ENCODE assay signal across 14 cellular contexts in genomic region chr15:63056843-63057242, GRCh38. TPM values are rescaled to one million over a fixed set of nuclear protein-coding genes. Genes with fewer than 3 reads are reported as not detected.
DNase-seq lines count a peak whose midpoint lies in the region; TF ChIP-seq lines count a peak whose summit lies in the region.
"Had no signal": no experiment of that assay in that cellular context is flagged by ENCODE, and none has a peak within 500 bp of the region (broad histone marks: within the 10 kb centered on the region; RNA-seq: fewer than 3 reads in every experiment).

No MANE protein-coding gene starts in this region.

- POLR2A ChIA-PET in CD8-positive, alpha-beta memory T cell (lab: Charles Lee): no interaction called here

- H3K9me3 Mint-ChIP-seq in CD8-positive, alpha-beta memory T cell: no peaks in the 10 kb centered on the region
- H3K9me3 Mint-ChIP-seq: activated naive CD4-positive, alpha-beta T cell treated with anti-CD3 and anti-CD28 coated beads, Interleukin-2, amount 50 U/mL, for 24 hours; dendritic cell treated with granulocyte-macrophage colony-stimulating factor and Interleukin-4, amounts not matched to agents 40 ng/mL and 50 ng/mL, for 4 days; T-helper 2 cell treated with Interferon-gamma antibody and Interleukin-4, amounts not matched to agents 5 μg/mL and 100 μg/mL, for 36 hours had no signal

- DNase-seq in DMS 273 treated with DMSO at 0.1 percent for 48 hours (lab: John Stamatoyannopoulos, UW) (peak; percentile 40), RPMI8226 (peak; percentile 81), fibroblast of villous mesenchyme (ENCODE audit: low read depth) (peak; percentile 59), ovary (peak; percentile 83 to 89 (median 89)), NCI-H187 (lab: John Stamatoyannopoulos, UW) (no peak), NCI-H82 treated with DMSO at 0.1 percent for 48 hours (lab: John Stamatoyannopoulos, UW; ENCODE audit: unreplicated experiment) (no peak), coronary artery (ENCODE audit: low spot score) (no peak)
- DNase-seq in CD8-positive, alpha-beta memory T cell: no peak
- DNase-seq: foreskin keratinocyte; NCI-H2107; stimulated activated CD8-positive, alpha-beta memory T cell treated with anti-CD3 and anti-CD28 coated beads, Interleukin-4, amount 100 ng/mL, for 48 hours had no signal

- no peak for TF ChIP-seq EP300 in ovary (IDR thresholded peaks at IDR 0.05)

- peaks cover 21% of the 10 kb centered on the region for H3K4me1 ChIP-seq in ovary (ENCODE audit: insufficient read depth)
- H3K4me1 ChIP-seq in CD8-positive, alpha-beta memory T cell (ENCODE audit: insufficient read depth, low read length): no peaks in the 10 kb centered on the region
- H3K4me1 ChIP-seq: foreskin keratinocyte had no signal

- H3K27ac Mint-ChIP-seq in CD8-positive, alpha-beta memory T cell: no peak overlapping the region
- H3K27ac Mint-ChIP-seq: activated naive CD4-positive, alpha-beta T cell treated with anti-CD3 and anti-CD28 coated beads, Interleukin-2, amount 50 U/mL, for 24 hours; dendritic cell treated with granulocyte-macrophage colony-stimulating factor and Interleukin-4, amounts not matched to agents 40 ng/mL and 50 ng/mL, for 4 days; T-helper 2 cell treated with Interferon-gamma antibody and Interleukin-4, amounts not matched to agents 5 μg/mL and 100 μg/mL, for 36 hours had no signal

- WGBS in ovary, 3 donors: 5 to 15% (median 12%) methylated on average over 6 of the region's 6 CpGs

- H3K27me3 Mint-ChIP-seq in CD8-positive, alpha-beta memory T cell: no peaks in the 10 kb centered on the region
- H3K27me3 Mint-ChIP-seq: activated naive CD4-positive, alpha-beta T cell treated with anti-CD3 and anti-CD28 coated beads, Interleukin-2, amount 50 U/mL, for 24 hours had no signal

- intact Hi-C loops in ovary (cut with DNase I): no loop called here

- no peak for TF ChIP-seq POLR2A in ovary (IDR thresholded peaks at IDR 0.05)

- no peaks in the 10 kb centered on the region for H3K36me3 ChIP-seq in ovary
- H3K36me3 ChIP-seq in CD8-positive, alpha-beta memory T cell (ENCODE audit: insufficient read depth, low read length): peaks cover 24% of the 10 kb centered on the region

- peak overlapping the region in 1 of 2 donors; percentile 70 for H3K27ac ChIP-seq in ovary
- peak overlapping the region in 1 of 2 donors; percentile 66 for H3K27ac ChIP-seq in coronary artery
- H3K27ac ChIP-seq in CD8-positive, alpha-beta memory T cell (ENCODE audit: low read depth, low read length): no peak overlapping the region
- H3K27ac ChIP-seq: foreskin keratinocyte had no signal

- H3K4me3 Mint-ChIP-seq in CD8-positive, alpha-beta memory T cell: no peak overlapping the region
- H3K4me3 Mint-ChIP-seq: activated naive CD4-positive, alpha-beta T cell treated with anti-CD3 and anti-CD28 coated beads, Interleukin-2, amount 50 U/mL, for 24 hours; dendritic cell treated with granulocyte-macrophage colony-stimulating factor and Interleukin-4, amounts not matched to agents 40 ng/mL and 50 ng/mL, for 4 days; T-helper 2 cell treated with Interferon-gamma antibody and Interleukin-4, amounts not matched to agents 5 μg/mL and 100 μg/mL, for 36 hours had no signal

- peak; percentile 9 for TF ChIP-seq CTCF in fibroblast of villous mesenchyme (IDR thresholded peaks at IDR 0.05; ENCODE audit: insufficient read depth, low read depth, low read length)
- no peak for TF ChIP-seq CTCF in ovary (IDR thresholded peaks at IDR 0.05)
- TF ChIP-seq CTCF in coronary artery (IDR thresholded peaks at IDR 0.05): no peak

- peaks cover 3 to 46% (median 22%) of the 10 kb centered on the region in 3 donors for H3K36me3 Mint-ChIP-seq in CD8-positive, alpha-beta memory T cell

- peaks cover 0 to 2% (median 0%) of the 10 kb centered on the region in 3 donors for H3K4me1 Mint-ChIP-seq in CD8-positive, alpha-beta memory T cell
- H3K4me1 Mint-ChIP-seq: activated naive CD4-positive, alpha-beta T cell treated with anti-CD3 and anti-CD28 coated beads, Interleukin-2, amount 50 U/mL, for 24 hours had no signal

- H3K4me3 ChIP-seq in fibroblast of villous mesenchyme (ENCODE audit: low read depth, low read length) (no peak overlapping the region), ovary (no peak overlapping the region), coronary artery (no peak overlapping the region)
- H3K4me3 ChIP-seq in CD8-positive, alpha-beta memory T cell (ENCODE audit: low read length): no peak overlapping the region

- H3K9me3 ChIP-seq in ovary: no peaks in the 10 kb centered on the region
- H3K9me3 ChIP-seq in CD8-positive, alpha-beta memory T cell (ENCODE audit: low read length): no peaks in the 10 kb centered on the region

- CTCF ChIA-PET in CD8-positive, alpha-beta memory T cell (lab: Charles Lee): interaction anchor here (1.9 kb wide), 1 partner anchor 9 kb away, joined by 11 read pairs; no protein-coding TSS in a partner anchor

- H3K27me3 ChIP-seq in ovary: no peaks in the 10 kb centered on the region
- no peaks in the 10 kb centered on the region for H3K27me3 ChIP-seq in CD8-positive, alpha-beta memory T cell (ENCODE audit: insufficient read depth, low read length, poor library complexity, severe bottlenecking)
- H3K27me3 ChIP-seq: foreskin keratinocyte had no signal

RNA-seq across cellular contexts. Expression of gene TPM1, which starts 14.3 kb away (rescaled TPM):
- total RNA-seq in fibroblast of villous mesenchyme: 2,255 and 2,551 TPM in 2 replicates
- total RNA-seq in ovary: 100 to 1,000 TPM; 204 to 695 (median 319) TPM
- polyA plus RNA-seq in ovary: 100 to 1,000 TPM; 332 to 676 TPM
- 1 to 10 TPM; 9.4 to 9.9 TPM for total RNA-seq in CD8-positive, alpha-beta memory T cell
- polyA plus RNA-seq in CD8-positive, alpha-beta memory T cell: 8.3 TPM

Comparison
In these comparisons a context has a peak if more than half of its experiments do, and no peak if none do; other contexts are left out.
1. DNase-seq: peak in DMS 273 treated with DMSO at 0.1 percent for 48 hours (single experiment), RPMI8226 (single experiment), fibroblast of villous mesenchyme (single experiment) and ovary (5 of 5); none in NCI-H187 (0 of 2), NCI-H82 treated with DMSO at 0.1 percent for 48 hours (single experiment), coronary artery (single experiment) and CD8-positive, alpha-beta memory T cell (0 of 5).
2. RNA of gene TPM1, which starts 14.3 kb away (total RNA-seq): 2,255 to 2,551 TPM in fibroblast of villous mesenchyme and 204 to 695 TPM in ovary; 9.4 to 9.9 TPM in CD8-positive, alpha-beta memory T cell; every median in the first group is over 10 times any median in the second.